ENCODE assay signal across 1 cellular context in the genomic region with DNA sequence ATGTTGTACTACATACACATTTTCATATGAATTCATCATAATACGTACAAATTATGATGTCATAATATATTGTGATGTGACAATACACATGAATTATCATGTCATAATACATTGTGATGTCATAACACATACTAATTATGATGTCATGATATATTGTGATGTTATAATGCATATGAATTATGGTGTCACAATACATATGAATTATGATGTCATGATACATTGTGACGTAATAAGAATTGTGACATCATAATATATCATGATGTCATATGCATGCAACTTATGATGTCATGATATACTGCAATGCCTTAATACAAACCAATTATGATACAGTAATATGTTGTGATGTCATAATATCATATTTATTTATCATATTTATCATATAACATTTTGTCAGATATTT.
TF ChIP-seq lines count a peak whose summit lies in the region.

No MANE protein-coding gene starts in this region.

TF ChIP-seq in HCT116, 20 proteins besides CTCF, POLR2A, EP300 and RAD21 (continued from another document):
- TF ChIP-seq, protein P1, sequence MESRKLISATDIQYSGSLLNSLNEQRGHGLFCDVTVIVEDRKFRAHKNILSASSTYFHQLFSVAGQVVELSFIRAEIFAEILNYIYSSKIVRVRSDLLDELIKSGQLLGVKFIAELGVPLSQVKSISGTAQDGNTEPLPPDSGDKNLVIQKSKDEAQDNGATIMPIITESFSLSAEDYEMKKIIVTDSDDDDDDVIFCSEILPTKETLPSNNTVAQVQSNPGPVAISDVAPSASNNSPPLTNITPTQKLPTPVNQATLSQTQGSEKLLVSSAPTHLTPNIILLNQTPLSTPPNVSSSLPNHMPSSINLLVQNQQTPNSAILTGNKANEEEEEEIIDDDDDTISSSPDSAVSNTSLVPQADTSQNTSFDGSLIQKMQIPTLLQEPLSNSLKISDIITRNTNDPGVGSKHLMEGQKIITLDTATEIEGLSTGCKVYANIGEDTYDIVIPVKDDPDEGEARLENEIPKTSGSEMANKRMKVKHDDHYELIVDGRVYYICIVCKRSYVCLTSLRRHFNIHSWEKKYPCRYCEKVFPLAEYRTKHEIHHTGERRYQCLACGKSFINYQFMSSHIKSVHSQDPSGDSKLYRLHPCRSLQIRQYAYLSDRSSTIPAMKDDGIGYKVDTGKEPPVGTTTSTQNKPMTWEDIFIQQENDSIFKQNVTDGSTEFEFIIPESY (IDR thresholded peaks at IDR 0.05; ENCODE audit: extremely low read depth, insufficient replicate concordance, low read length) = no peak
- TF ChIP-seq SRF (IDR thresholded peaks at IDR 0.05; ENCODE audit: low read depth) = no peak
- TF ChIP-seq JUND (IDR thresholded peaks at IDR 0.05) = no peak
- no peak for TF ChIP-seq YY1 (IDR thresholded peaks at IDR 0.05; ENCODE audit: extremely low read depth, insufficient replicate concordance, low read depth, low read length)
- TF ChIP-seq EZH2 (IDR thresholded peaks at IDR 0.05) = no peak
- TF ChIP-seq CEBPB (IDR thresholded peaks at IDR 0.05; ENCODE audit: low read depth) = no peak
- TF ChIP-seq, protein P2, sequence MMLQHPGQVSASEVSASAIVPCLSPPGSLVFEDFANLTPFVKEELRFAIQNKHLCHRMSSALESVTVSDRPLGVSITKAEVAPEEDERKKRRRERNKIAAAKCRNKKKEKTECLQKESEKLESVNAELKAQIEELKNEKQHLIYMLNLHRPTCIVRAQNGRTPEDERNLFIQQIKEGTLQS (IDR thresholded peaks at IDR 0.05) = no peak
